In the genomic region with DNA sequence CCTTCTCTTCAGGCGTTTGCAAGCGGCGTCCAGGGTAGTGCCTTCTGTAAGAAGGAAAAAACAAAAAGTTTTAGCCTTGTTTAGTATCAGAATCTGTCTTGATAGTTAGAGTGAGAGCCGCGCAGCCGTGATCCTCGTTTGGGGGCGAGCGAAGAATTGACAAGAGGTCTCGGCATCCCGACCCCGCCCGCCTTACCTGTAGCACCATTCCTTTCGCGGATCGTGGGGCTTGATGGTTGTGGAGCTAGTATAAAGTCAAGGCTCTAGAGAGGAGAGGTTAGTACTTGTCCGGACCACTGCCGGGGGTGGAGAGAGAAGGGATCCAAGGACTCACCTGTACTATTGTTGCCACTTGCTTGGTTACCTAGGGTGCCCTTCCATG, we compare ENCODE assay signal across 8 cellular contexts. TPM values are rescaled to one million over a fixed set of nuclear protein-coding genes. Genes with fewer than 3 reads are reported as not detected.
A peak's percentile ranks its signal among the peaks of the same experiment; 100 is the strongest.
DNase-seq lines count a peak whose midpoint lies in the region; ATAC-seq and TF ChIP-seq lines count a peak whose summit lies in the region.

No MANE protein-coding gene starts in this region.

- peaks cover 17 to 27% (median 24%) of the 10 kb centered on the region in 3 donors for H3K4me1 Mint-ChIP-seq in IgD-negative memory B cell

- TF ChIP-seq RAD21 in neural cell (conservative IDR thresholded peaks at IDR 0.05): peak; percentile 15

- no peak for TF ChIP-seq POLR2A in uterus (IDR thresholded peaks at IDR 0.05)

- peak overlapping the region; percentile 83 for H2AFZ ChIP-seq in neural cell (ENCODE audit: low read depth, low read length)

- H3K4me1 ChIP-seq in uterus: no peaks in the 10 kb centered on the region

- TF ChIP-seq CTCF in neural cell (IDR thresholded peaks at IDR 0.05; ENCODE audit: poor library complexity, severe bottlenecking): no peak
- no peak for TF ChIP-seq CTCF in uterus (IDR thresholded peaks at IDR 0.05)

- H3K27ac ChIP-seq in neural cell (ENCODE audit: low read length) (peak overlapping the region; percentile 63), uterus (peak overlapping the region; percentile 68 to 81)

- peak overlapping the region; percentile 60 for H3K4me2 ChIP-seq in neural cell (ENCODE audit: low read length)

- no peaks in the 10 kb centered on the region for H3K9me3 Mint-ChIP-seq in IgD-negative memory B cell

- H3K9ac ChIP-seq in neural cell (ENCODE audit: low read length): peak overlapping the region; percentile 88

- peaks cover 23% of the 10 kb centered on the region for H3K79me2 ChIP-seq in neural cell (replicated peaks; ENCODE audit: insufficient read depth, low read length)

- TF ChIP-seq EP300 in neural cell (conservative IDR thresholded peaks at IDR 0.05; ENCODE audit: poor library complexity, severe bottlenecking): no peak

- intact Hi-C loops in uterus (cut with DNase I; ENCODE audit: low total_unique reads): no loop called here

- peak overlapping the region; percentile 87 for H3K4me3 ChIP-seq in neural cell (ENCODE audit: low read length)
- H3K4me3 ChIP-seq in uterus: peak overlapping the region; percentile 74 to 84

- peak overlapping the region; percentile 84 to 98 (median 98) for H3K4me3 Mint-ChIP-seq in IgD-negative memory B cell

- H4K20me1 ChIP-seq in neural cell (ENCODE audit: insufficient read depth): no peaks in the 10 kb centered on the region

- H3K27me3 ChIP-seq in neural cell (ENCODE audit: insufficient read depth, low read depth, low read length) (no peaks in the 10 kb centered on the region), uterus (no peaks in the 10 kb centered on the region)

- H3K27ac Mint-ChIP-seq in IgD-negative memory B cell: peak overlapping the region; percentile 82 to 97 (median 87)

- H3K27me3 Mint-ChIP-seq in IgD-negative memory B cell: no peaks in the 10 kb centered on the region

- H3F3A ChIP-seq in neural cell (ENCODE audit: insufficient read depth, low read length, poor library complexity, severe bottlenecking): peaks cover 4% of the 10 kb centered on the region

- ATAC-seq in GM19397 (IDR thresholded peaks at IDR 0.05; ENCODE audit: unreplicated experiment) (peak; percentile 1), esophagus mucosa (peak; percentile 11)

- H3K9me3 ChIP-seq in neural cell (ENCODE audit: low read length) (no peaks in the 10 kb centered on the region), uterus (no peaks in the 10 kb centered on the region)

- H3K36me3 Mint-ChIP-seq in IgD-negative memory B cell: peaks cover 3% of the 10 kb centered on the region

- DNase-seq in A172 (ENCODE audit: low spot score) (peak; percentile 6), uterus (peak in 1 of 2 donors; percentile 22), superior temporal gyrus (ENCODE audit: extremely low spot score) (no peak)
- peak; percentile 6 to 7 for DNase-seq in activated CD4-positive, alpha-beta T cell treated with anti-CD3 and anti-CD28 coated beads, Interleukin-2, amount 50 U/mL, for 4 hours

- H3K36me3 ChIP-seq in neural cell (ENCODE audit: insufficient read depth, low read length): no peaks in the 10 kb centered on the region
- H3K36me3 ChIP-seq in uterus: no peaks in the 10 kb centered on the region

- H3K9me2 ChIP-seq in neural cell (ENCODE audit: insufficient read depth, low read length): no peaks in the 10 kb centered on the region

TF ChIP-seq in neural cell, 6 proteins besides CTCF, POLR2A, EP300 and RAD21:
- TF ChIP-seq POLR2AphosphoS5 (IDR thresholded peaks at IDR 0.05) (no peak), REST (IDR thresholded peaks at IDR 0.05; ENCODE audit: borderline replicate concordance) (no peak), SMC3 (conservative IDR thresholded peaks at IDR 0.05; ENCODE audit: poor library complexity) (no peak), TAF1 (IDR thresholded peaks at IDR 0.05; ENCODE audit: low read depth) (no peak), MXI1 (conservative IDR thresholded peaks at IDR 0.05; ENCODE audit: poor library complexity, severe bottlenecking) (no peak), EZH2 (IDR thresholded peaks at IDR 0.05; ENCODE audit: borderline replicate concordance, insufficient read depth, low read length, poor library complexity, severe bottlenecking) (no peak)

RNA-seq across cellular contexts. Expression of gene TMTC3, which starts 0.5 kb away (rescaled TPM):
- 41.4 and 45.5 TPM in 2 replicates for total RNA-seq in A172 (2014; rRNA removed; shearing (Covaris generic))
- polyA plus RNA-seq in IgD-negative memory B cell (3.3 TPM), neural cell (13.7 and 17.2 TPM in 2 replicates)
- total RNA-seq in esophagus mucosa (26.7 TPM), uterus (10 to 100 TPM in 3 of 4 donors, 1 to 10 TPM in 1; 9.0 to 86.5 (median 20.0) TPM)
- polyA minus RNA-seq in neural cell: 40.7 and 45.8 TPM in 2 replicates

RNA-seq across cellular contexts. Expression of gene CEP290, which starts 0.7 kb away (rescaled TPM):
- total RNA-seq in A172 (2014; rRNA removed; shearing (Covaris generic)): 12.7 and 28.8 TPM in 2 replicates
- polyA plus RNA-seq in IgD-negative memory B cell: 9.5 TPM
- 2.7 TPM for total RNA-seq in esophagus mucosa
- polyA plus RNA-seq in neural cell: 35.3 and 43.9 TPM in 2 replicates
- 98.8 and 130 TPM in 2 replicates for polyA minus RNA-seq in neural cell
- 10 to 100 TPM in 2 of 4 donors, 1 to 10 TPM in 2; 5.6 to 77.8 (median 16.3) TPM for total RNA-seq in uterus
